In genomic region chr5:133511653-133512235, GRCh38 we compare ENCODE assay signal across 28 cellular contexts.
"Had no signal": no experiment of that assay in that cellular context is flagged by ENCODE, and none has a peak within 500 bp of the region (broad histone marks: within the 10 kb centered on the region; RNA-seq: fewer than 3 reads in every experiment).

No MANE protein-coding gene starts in this region.

- DNase-seq: activated B cell treated with CpG ODN at 0.5 μM for 24 hours; activated CD4-positive, alpha-beta memory T cell treated with anti-CD3 and anti-CD28 coated beads for 36 hours; activated CD4-positive, alpha-beta T cell treated with anti-CD3 and anti-CD28 coated beads, Interleukin-2, amount 10 ng/mL, durations not matched to agents 24 days and 14 days; activated CD8-positive, alpha-beta T cell treated with anti-CD3 and anti-CD28 coated beads, Interleukin-2, amount 10 ng/mL, durations not matched to agents 7 days and 5 days; activated effector memory CD4-positive, alpha-beta T cell treated with Interleukin-2 at 50 U/mL for 16 hours; activated gamma-delta T cell treated with Interleukin-2 at 50 U/mL for 16 hours; activated naive CD4-positive, alpha-beta T cell treated with anti-CD3 and anti-CD28 coated beads, Interleukin-2, amount 50 U/mL, for 16 hours; activated naive CD4-positive, alpha-beta T cell treated with Interleukin-2 at 50 U/mL for 16 hours; activated T-cell treated with anti-CD3 and anti-CD28 coated beads, Interleukin-2, amount 50 U/mL, for 4 hours; amniotic stem cell; body of pancreas; caudate nucleus; cortex of kidney; dermis blood vessel endothelial cell; effector CD8-positive, alpha-beta T cell; foreskin keratinocyte; gastrocnemius medialis; glutamatergic neuron; heart left ventricle; T-helper 1 cell; T-helper 17 cell; T1000; WERI-Rb-1 had no signal

- H3K9me3 ChIP-seq: body of pancreas, gastrocnemius medialis, heart left ventricle had no signal

- H3K27ac Mint-ChIP-seq: activated B cell treated with CpG ODN at 0.5 μM for 24 hours; activated CD4-positive, alpha-beta memory T cell treated with anti-CD3 and anti-CD28 coated beads for 36 hours; activated CD4-positive, alpha-beta T cell treated with anti-CD3 and anti-CD28 coated beads, Interleukin-2, amount 10 ng/mL, durations not matched to agents 24 days and 14 days; activated CD8-positive, alpha-beta T cell treated with anti-CD3 and anti-CD28 coated beads, Interleukin-2, amount 10 ng/mL, durations not matched to agents 7 days and 5 days; activated naive CD8-positive, alpha-beta T cell; activated T-helper 17 cell treated with anti-CD3 and anti-CD28 coated beads, Interleukin-2, amount 50 U/mL, for 72 hours; T-helper 17 cell; T-helper 2 cell treated with Interferon-gamma antibody and Interleukin-4, amounts not matched to agents 5 μg/mL and 100 μg/mL, for 36 hours had no signal

- ATAC-seq: activated CD4-positive, CD25-positive, alpha-beta regulatory T cell treated with anti-CD3 and anti-CD28 coated beads, Interleukin-2, amount 50 U/mL, for 24 hours; activated CD8-positive, alpha-beta T cell treated with anti-CD3 and anti-CD28 coated beads, Interleukin-2, amount 10 ng/mL, durations not matched to agents 7 days and 5 days; activated T-cell treated with anti-CD3 and anti-CD28 coated beads, Interleukin-2, amount 50 U/mL, for 4 hours; activated T-helper 17 cell treated with anti-CD3 and anti-CD28 coated beads, Interleukin-2, amount 50 U/mL, for 72 hours; body of pancreas; esophagus mucosa; foreskin keratinocyte; gastrocnemius medialis; heart left ventricle; T-helper 17 cell had no signal

- H3K36me3 ChIP-seq: gastrocnemius medialis, heart left ventricle, WERI-Rb-1 had no signal

- H3K4me3 ChIP-seq: body of pancreas, gastrocnemius medialis, heart left ventricle had no signal

- H3K4me3 Mint-ChIP-seq: activated B cell treated with CpG ODN at 0.5 μM for 24 hours; activated CD4-positive, alpha-beta memory T cell treated with anti-CD3 and anti-CD28 coated beads for 36 hours; activated CD4-positive, alpha-beta T cell treated with anti-CD3 and anti-CD28 coated beads, Interleukin-2, amount 10 ng/mL, durations not matched to agents 24 days and 14 days; activated CD8-positive, alpha-beta T cell treated with anti-CD3 and anti-CD28 coated beads, Interleukin-2, amount 10 ng/mL, durations not matched to agents 7 days and 5 days; activated naive CD8-positive, alpha-beta T cell; activated T-cell treated with anti-CD3 and anti-CD28 coated beads, Interleukin-2, amount 50 U/mL, for 4 hours; activated T-helper 17 cell treated with anti-CD3 and anti-CD28 coated beads, Interleukin-2, amount 50 U/mL, for 72 hours; T-helper 17 cell; T-helper 2 cell treated with Interferon-gamma antibody and Interleukin-4, amounts not matched to agents 5 μg/mL and 100 μg/mL, for 36 hours had no signal

- H3K9me3 Mint-ChIP-seq: activated B cell treated with CpG ODN at 0.5 μM for 24 hours; activated CD4-positive, alpha-beta memory T cell treated with anti-CD3 and anti-CD28 coated beads for 36 hours; activated CD4-positive, alpha-beta T cell treated with anti-CD3 and anti-CD28 coated beads, Interleukin-2, amount 10 ng/mL, durations not matched to agents 24 days and 14 days; activated T-cell treated with anti-CD3 and anti-CD28 coated beads, Interleukin-2, amount 50 U/mL, for 4 hours; activated T-helper 17 cell treated with anti-CD3 and anti-CD28 coated beads, Interleukin-2, amount 50 U/mL, for 72 hours; T-helper 2 cell treated with Interferon-gamma antibody and Interleukin-4, amounts not matched to agents 5 μg/mL and 100 μg/mL, for 36 hours had no signal

- H3K36me3 Mint-ChIP-seq: activated CD4-positive, alpha-beta memory T cell treated with anti-CD3 and anti-CD28 coated beads for 36 hours; activated naive CD8-positive, alpha-beta T cell had no signal

- H3K4me1 ChIP-seq: body of pancreas, foreskin keratinocyte, gastrocnemius medialis, heart left ventricle had no signal

- H3K27ac ChIP-seq: body of pancreas, foreskin keratinocyte, gastrocnemius medialis, heart left ventricle, WERI-Rb-1 had no signal

- H3K27me3 ChIP-seq: body of pancreas, foreskin keratinocyte, gastrocnemius medialis had no signal

- H3K4me1 Mint-ChIP-seq: activated B cell treated with CpG ODN at 0.5 μM for 24 hours had no signal
